1 cellular context compared by ENCODE assay signal in the genomic region with DNA sequence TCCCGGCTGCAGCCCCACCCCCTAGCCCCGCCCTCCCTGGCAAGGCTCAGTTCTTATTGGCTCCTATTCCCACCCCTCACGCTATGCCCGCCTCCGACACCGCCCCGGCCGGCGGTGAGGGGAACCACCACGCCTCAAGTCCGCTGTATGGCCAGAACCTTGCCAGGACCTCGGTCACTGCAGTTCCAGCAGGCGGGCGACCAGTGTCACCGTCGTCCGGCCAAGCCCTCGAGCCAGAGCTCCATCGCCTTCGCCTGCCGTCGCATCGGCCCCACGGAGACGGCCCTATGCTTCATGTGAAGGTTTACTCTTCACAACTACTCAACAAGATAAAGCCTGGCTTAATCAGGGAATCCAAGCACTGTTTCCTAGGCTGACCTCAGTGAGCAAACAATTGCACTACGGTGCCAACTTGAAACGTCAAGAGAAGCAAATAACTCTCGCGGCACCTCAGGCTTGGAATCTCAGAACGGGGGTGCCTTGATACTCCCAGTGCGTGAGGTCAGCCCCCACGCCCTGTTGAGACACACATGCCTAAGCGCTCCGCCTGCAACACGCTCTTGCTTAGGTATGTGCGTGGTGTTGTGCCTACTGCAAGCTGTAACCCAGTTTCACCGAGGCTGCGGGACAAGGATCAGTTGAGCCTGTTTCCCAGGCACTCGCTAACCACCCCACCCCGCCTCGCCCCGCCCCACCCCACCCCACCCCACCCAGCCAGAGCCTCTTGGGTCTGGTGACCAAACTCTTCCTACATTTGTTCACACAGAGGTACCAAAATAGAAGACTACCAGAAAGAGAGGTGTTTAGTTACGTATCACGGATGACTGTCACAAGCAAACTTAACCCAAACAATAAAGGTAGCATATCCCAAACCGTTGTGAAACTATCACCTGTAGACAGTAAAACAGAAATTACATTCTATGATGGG.
TF ChIP-seq lines count a peak whose summit lies in the region.

No MANE protein-coding gene starts in this region.

TF ChIP-seq in HEK293, 187 proteins besides CTCF, POLR2A, EP300 and RAD21 (continued from another document and continues in another):
- no peak for TF ChIP-seq ZNF23 (tag by site-specific recombination; IDR thresholded peaks at IDR 0.05; ENCODE audit: borderline replicate concordance)
- TF ChIP-seq, protein P1, sequence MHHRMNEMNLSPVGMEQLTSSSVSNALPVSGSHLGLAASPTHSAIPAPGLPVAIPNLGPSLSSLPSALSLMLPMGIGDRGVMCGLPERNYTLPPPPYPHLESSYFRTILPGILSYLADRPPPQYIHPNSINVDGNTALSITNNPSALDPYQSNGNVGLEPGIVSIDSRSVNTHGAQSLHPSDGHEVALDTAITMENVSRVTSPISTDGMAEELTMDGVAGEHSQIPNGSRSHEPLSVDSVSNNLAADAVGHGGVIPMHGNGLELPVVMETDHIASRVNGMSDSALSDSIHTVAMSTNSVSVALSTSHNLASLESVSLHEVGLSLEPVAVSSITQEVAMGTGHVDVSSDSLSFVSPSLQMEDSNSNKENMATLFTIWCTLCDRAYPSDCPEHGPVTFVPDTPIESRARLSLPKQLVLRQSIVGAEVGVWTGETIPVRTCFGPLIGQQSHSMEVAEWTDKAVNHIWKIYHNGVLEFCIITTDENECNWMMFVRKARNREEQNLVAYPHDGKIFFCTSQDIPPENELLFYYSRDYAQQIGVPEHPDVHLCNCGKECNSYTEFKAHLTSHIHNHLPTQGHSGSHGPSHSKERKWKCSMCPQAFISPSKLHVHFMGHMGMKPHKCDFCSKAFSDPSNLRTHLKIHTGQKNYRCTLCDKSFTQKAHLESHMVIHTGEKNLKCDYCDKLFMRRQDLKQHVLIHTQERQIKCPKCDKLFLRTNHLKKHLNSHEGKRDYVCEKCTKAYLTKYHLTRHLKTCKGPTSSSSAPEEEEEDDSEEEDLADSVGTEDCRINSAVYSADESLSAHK (tag by site-specific recombination; IDR thresholded peaks at IDR 0.05): peak; percentile 79
- TF ChIP-seq ZNF664 (tag by site-specific recombination; IDR thresholded peaks at IDR 0.05): no peak
- no peak for TF ChIP-seq ZNF280D (tag by site-specific recombination; IDR thresholded peaks at IDR 0.05)
- peak; percentile 72; the same call in 1 of the 2 replicates for TF ChIP-seq TRIM28 (IDR thresholded peaks at IDR 0.05; ENCODE audit: borderline replicate concordance, low read length)
- TF ChIP-seq BCL6B (tag by site-specific recombination; IDR thresholded peaks at IDR 0.05): no peak
- TF ChIP-seq ZNF785 (tag by site-specific recombination; IDR thresholded peaks at IDR 0.05): no peak
- no peak for TF ChIP-seq ZNF701 (tag by site-specific recombination; IDR thresholded peaks at IDR 0.05)
- no peak for TF ChIP-seq ZNF48 (tag by site-specific recombination; IDR thresholded peaks at IDR 0.05)
- no peak for TF ChIP-seq MZF1 (tag by site-specific recombination; IDR thresholded peaks at IDR 0.05; ENCODE audit: borderline replicate concordance)
- peak; percentile 9; the same call in 1 of the 2 replicates for TF ChIP-seq SCRT2 (tag by site-specific recombination; IDR thresholded peaks at IDR 0.05)
- no peak for TF ChIP-seq HOXC10 (CRISPR knock-in tag; IDR thresholded peaks at IDR 0.05)
- TF ChIP-seq ZNF624 (tag by site-specific recombination; IDR thresholded peaks at IDR 0.05): no peak
- TF ChIP-seq ZNF792 (tag by site-specific recombination; IDR thresholded peaks at IDR 0.05): 0 out of 2 replicates have a peak, but pooled peaks have one; percentile 58
- TF ChIP-seq ZNF354C (tag by site-specific recombination; IDR thresholded peaks at IDR 0.05; ENCODE audit: borderline replicate concordance, low read depth): no peak
- TF ChIP-seq ZSCAN16 (tag by site-specific recombination; IDR thresholded peaks at IDR 0.05): no peak
- no peak for TF ChIP-seq YY1 (tag by site-specific recombination; IDR thresholded peaks at IDR 0.05)
- TF ChIP-seq, protein P2, sequence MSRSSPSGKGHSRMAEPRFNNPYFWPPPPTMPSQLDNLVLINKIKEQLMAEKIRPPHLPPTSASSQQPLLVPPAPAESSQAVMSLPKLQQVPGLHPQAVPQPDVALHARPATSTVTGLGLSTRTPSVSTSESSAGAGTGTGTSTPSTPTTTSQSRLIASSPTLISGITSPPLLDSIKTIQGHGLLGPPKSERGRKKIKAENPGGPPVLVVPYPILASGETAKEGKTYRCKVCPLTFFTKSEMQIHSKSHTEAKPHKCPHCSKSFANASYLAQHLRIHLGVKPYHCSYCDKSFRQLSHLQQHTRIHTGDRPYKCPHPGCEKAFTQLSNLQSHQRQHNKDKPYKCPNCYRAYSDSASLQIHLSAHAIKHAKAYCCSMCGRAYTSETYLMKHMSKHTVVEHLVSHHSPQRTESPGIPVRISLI (tag by site-specific recombination; IDR thresholded peaks at IDR 0.05): no peak
- TF ChIP-seq, protein P3, sequence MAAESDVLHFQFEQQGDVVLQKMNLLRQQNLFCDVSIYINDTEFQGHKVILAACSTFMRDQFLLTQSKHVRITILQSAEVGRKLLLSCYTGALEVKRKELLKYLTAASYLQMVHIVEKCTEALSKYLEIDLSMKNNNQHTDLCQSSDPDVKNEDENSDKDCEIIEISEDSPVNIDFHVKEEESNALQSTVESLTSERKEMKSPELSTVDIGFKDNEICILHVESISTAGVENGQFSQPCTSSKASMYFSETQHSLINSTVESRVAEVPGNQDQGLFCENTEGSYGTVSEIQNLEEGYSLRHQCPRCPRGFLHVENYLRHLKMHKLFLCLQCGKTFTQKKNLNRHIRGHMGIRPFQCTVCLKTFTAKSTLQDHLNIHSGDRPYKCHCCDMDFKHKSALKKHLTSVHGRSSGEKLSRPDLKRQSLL (tag by site-specific recombination; IDR thresholded peaks at IDR 0.05): peak; percentile 65; the same call in 1 of the 2 replicates
- peak; percentile 40 for TF ChIP-seq ZNF629 (tag by site-specific recombination; IDR thresholded peaks at IDR 0.05)
- TF ChIP-seq ZNF791 (tag by site-specific recombination; IDR thresholded peaks at IDR 0.05): no peak
- TF ChIP-seq ZNF747 (tag by site-specific recombination; IDR thresholded peaks at IDR 0.05): no peak
- TF ChIP-seq ZNF214 (tag by site-specific recombination; IDR thresholded peaks at IDR 0.05; ENCODE audit: borderline replicate concordance): no peak
- no peak for TF ChIP-seq ZNF266 (tag by site-specific recombination; IDR thresholded peaks at IDR 0.05; ENCODE audit: low read depth)
- 0 out of 2 replicates have a peak, but pooled peaks have one; percentile 24 for TF ChIP-seq ZNF391 (tag by site-specific recombination; IDR thresholded peaks at IDR 0.05; ENCODE audit: borderline replicate concordance, low read depth)
- TF ChIP-seq ZBTB1 (tag by site-specific recombination; IDR thresholded peaks at IDR 0.05): no peak
- TF ChIP-seq SP7 (tag by site-specific recombination; IDR thresholded peaks at IDR 0.05): 0 out of 2 replicates have a peak, but pooled peaks have one; percentile 7
- peak; percentile 66 for TF ChIP-seq KLF17 (tag by site-specific recombination; IDR thresholded peaks at IDR 0.05)
- TF ChIP-seq ZNF623 (tag by site-specific recombination; IDR thresholded peaks at IDR 0.05): no peak
- no peak for TF ChIP-seq ZNF394 (tag by site-specific recombination; IDR thresholded peaks at IDR 0.05; ENCODE audit: borderline replicate concordance)
- TF ChIP-seq ZNF10 (tag by site-specific recombination; IDR thresholded peaks at IDR 0.05): peak; percentile 66; the same call in 1 of the 2 replicates
- peak; percentile 57; the same call in 1 of the 2 replicates for TF ChIP-seq GLIS2 (tag by site-specific recombination; IDR thresholded peaks at IDR 0.05)
- peak; percentile 78 for TF ChIP-seq ZBTB17 (tag by site-specific recombination; IDR thresholded peaks at IDR 0.05)
- no peak for TF ChIP-seq TCF7L2 (IDR thresholded peaks at IDR 0.05; ENCODE audit: borderline replicate concordance, low read depth, low read length)
- TF ChIP-seq, protein P4, sequence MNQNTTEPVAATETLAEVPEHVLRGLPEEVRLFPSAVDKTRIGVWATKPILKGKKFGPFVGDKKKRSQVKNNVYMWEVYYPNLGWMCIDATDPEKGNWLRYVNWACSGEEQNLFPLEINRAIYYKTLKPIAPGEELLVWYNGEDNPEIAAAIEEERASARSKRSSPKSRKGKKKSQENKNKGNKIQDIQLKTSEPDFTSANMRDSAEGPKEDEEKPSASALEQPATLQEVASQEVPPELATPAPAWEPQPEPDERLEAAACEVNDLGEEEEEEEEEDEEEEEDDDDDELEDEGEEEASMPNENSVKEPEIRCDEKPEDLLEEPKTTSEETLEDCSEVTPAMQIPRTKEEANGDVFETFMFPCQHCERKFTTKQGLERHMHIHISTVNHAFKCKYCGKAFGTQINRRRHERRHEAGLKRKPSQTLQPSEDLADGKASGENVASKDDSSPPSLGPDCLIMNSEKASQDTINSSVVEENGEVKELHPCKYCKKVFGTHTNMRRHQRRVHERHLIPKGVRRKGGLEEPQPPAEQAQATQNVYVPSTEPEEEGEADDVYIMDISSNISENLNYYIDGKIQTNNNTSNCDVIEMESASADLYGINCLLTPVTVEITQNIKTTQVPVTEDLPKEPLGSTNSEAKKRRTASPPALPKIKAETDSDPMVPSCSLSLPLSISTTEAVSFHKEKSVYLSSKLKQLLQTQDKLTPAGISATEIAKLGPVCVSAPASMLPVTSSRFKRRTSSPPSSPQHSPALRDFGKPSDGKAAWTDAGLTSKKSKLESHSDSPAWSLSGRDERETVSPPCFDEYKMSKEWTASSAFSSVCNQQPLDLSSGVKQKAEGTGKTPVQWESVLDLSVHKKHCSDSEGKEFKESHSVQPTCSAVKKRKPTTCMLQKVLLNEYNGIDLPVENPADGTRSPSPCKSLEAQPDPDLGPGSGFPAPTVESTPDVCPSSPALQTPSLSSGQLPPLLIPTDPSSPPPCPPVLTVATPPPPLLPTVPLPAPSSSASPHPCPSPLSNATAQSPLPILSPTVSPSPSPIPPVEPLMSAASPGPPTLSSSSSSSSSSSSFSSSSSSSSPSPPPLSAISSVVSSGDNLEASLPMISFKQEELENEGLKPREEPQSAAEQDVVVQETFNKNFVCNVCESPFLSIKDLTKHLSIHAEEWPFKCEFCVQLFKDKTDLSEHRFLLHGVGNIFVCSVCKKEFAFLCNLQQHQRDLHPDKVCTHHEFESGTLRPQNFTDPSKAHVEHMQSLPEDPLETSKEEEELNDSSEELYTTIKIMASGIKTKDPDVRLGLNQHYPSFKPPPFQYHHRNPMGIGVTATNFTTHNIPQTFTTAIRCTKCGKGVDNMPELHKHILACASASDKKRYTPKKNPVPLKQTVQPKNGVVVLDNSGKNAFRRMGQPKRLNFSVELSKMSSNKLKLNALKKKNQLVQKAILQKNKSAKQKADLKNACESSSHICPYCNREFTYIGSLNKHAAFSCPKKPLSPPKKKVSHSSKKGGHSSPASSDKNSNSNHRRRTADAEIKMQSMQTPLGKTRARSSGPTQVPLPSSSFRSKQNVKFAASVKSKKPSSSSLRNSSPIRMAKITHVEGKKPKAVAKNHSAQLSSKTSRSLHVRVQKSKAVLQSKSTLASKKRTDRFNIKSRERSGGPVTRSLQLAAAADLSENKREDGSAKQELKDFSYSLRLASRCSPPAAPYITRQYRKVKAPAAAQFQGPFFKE (tag by site-specific recombination; IDR thresholded peaks at IDR 0.05; ENCODE audit: borderline replicate concordance): no peak
- peak; percentile 71; the same call in 1 of the 2 replicates for TF ChIP-seq KLF1 (tag by site-specific recombination; IDR thresholded peaks at IDR 0.05)
- TF ChIP-seq, protein P5, sequence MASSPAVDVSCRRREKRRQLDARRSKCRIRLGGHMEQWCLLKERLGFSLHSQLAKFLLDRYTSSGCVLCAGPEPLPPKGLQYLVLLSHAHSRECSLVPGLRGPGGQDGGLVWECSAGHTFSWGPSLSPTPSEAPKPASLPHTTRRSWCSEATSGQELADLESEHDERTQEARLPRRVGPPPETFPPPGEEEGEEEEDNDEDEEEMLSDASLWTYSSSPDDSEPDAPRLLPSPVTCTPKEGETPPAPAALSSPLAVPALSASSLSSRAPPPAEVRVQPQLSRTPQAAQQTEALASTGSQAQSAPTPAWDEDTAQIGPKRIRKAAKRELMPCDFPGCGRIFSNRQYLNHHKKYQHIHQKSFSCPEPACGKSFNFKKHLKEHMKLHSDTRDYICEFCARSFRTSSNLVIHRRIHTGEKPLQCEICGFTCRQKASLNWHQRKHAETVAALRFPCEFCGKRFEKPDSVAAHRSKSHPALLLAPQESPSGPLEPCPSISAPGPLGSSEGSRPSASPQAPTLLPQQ (tag by site-specific recombination; IDR thresholded peaks at IDR 0.05): peak; percentile 37; the same call in 1 of the 2 replicates
